9 cellular contexts compared by ENCODE assay signal in genomic region chr2:191666733-191667132, GRCh38.
DNase-seq lines count a peak whose midpoint lies in the region; ATAC-seq lines count a peak whose summit lies in the region.
"Had no signal": no experiment of that assay in that cellular context is flagged by ENCODE, and none has a peak within 500 bp of the region (broad histone marks: within the 10 kb centered on the region; RNA-seq: fewer than 3 reads in every experiment).

No MANE protein-coding gene starts in this region.

- ATAC-seq in GM21529 (IDR thresholded peaks at IDR 0.05; ENCODE audit: unreplicated experiment) (peak; percentile 77), HG03571 (IDR thresholded peaks at IDR 0.05; ENCODE audit: unreplicated experiment) (peak; percentile 63)

- DNase-seq in GF-D8 (lab: John Stamatoyannopoulos, UW): peak; percentile 60
- peak; percentile 33 for DNase-seq in fibroblast of peridontal ligament (ENCODE audit: extremely low read depth)
- DNase-seq in DMS153 treated with DMSO at 0.1 percent for 48 hours (lab: John Stamatoyannopoulos, UW; ENCODE audit: unreplicated experiment): no peak
- no peak for DNase-seq in dedifferentiated amniotic fluid mesenchymal stem cell (ENCODE audit: extremely low spot score)
- no peak for DNase-seq in NCI-H748 (lab: John Stamatoyannopoulos, UW; ENCODE audit: unreplicated experiment)
- DNase-seq in NCI-H1436 treated with DMSO at 0.1 percent for 48 hours (lab: John Stamatoyannopoulos, UW): no peak
- DNase-seq: natural killer cell had no signal

Comparison
In these comparisons a context has a peak if more than half of its experiments do, and no peak if none do; other contexts are left out.
1. DNase-seq: peak in GF-D8 (single experiment) and fibroblast of peridontal ligament (single experiment); none in DMS153 treated with DMSO at 0.1 percent for 48 hours (single experiment), dedifferentiated amniotic fluid mesenchymal stem cell (single experiment), NCI-H748 (single experiment) and NCI-H1436 treated with DMSO at 0.1 percent for 48 hours (single experiment).